In the genomic region with DNA sequence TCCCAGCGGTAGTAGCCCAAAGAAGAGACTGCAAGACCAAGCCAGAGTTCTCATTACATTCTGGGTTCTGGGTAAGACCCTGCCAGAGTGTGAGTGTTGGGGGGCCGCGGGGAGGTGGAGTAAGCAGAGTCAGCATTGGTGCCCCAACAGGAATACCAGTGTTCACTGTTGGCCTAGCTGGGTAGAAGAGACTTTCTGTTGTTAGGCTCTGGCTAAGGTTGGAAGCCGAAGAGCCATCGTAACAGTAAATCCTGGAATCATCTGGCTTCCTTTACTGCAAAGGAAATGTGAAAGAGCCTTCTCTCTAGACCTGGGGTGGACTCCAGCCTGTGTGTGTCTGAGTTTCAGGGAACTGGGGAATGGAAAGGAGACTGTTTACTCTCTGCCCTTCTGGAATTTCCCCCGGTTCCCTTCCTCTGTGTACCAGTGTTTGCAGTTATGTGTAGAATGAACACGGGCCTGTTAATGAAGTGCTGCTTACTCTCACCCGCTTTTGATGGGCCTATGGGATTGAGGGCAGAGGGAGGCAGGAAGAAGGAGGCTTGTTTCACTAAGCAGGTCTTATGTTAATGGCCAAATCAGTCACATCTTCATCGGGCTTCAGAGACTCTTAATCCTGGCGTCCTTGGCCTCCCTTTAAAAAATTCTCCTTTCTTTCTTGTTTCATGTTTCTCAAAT, we compare ENCODE assay signal across 1 cellular context.
TF ChIP-seq lines count a peak whose summit lies in the region.

No MANE protein-coding gene starts in this region.

TF ChIP-seq in HepG2, 621 proteins besides CTCF, POLR2A, EP300 and RAD21 (continued from another document and continues in another):
- TF ChIP-seq, protein P1, sequence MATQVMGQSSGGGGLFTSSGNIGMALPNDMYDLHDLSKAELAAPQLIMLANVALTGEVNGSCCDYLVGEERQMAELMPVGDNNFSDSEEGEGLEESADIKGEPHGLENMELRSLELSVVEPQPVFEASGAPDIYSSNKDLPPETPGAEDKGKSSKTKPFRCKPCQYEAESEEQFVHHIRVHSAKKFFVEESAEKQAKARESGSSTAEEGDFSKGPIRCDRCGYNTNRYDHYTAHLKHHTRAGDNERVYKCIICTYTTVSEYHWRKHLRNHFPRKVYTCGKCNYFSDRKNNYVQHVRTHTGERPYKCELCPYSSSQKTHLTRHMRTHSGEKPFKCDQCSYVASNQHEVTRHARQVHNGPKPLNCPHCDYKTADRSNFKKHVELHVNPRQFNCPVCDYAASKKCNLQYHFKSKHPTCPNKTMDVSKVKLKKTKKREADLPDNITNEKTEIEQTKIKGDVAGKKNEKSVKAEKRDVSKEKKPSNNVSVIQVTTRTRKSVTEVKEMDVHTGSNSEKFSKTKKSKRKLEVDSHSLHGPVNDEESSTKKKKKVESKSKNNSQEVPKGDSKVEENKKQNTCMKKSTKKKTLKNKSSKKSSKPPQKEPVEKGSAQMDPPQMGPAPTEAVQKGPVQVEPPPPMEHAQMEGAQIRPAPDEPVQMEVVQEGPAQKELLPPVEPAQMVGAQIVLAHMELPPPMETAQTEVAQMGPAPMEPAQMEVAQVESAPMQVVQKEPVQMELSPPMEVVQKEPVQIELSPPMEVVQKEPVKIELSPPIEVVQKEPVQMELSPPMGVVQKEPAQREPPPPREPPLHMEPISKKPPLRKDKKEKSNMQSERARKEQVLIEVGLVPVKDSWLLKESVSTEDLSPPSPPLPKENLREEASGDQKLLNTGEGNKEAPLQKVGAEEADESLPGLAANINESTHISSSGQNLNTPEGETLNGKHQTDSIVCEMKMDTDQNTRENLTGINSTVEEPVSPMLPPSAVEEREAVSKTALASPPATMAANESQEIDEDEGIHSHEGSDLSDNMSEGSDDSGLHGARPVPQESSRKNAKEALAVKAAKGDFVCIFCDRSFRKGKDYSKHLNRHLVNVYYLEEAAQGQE (IDR thresholded peaks at IDR 0.05; ENCODE audit: borderline replicate concordance in 1 of 2, low read depth in 1 of 2, low read length in 2 of 2) = peak in 1 of 2 experiments; percentile 53; a peak in 1 of 4 replicates
- no peak for TF ChIP-seq GPN1 (CRISPR knock-in tag; IDR thresholded peaks at IDR 0.05; ENCODE audit: borderline replicate concordance)
- TF ChIP-seq, protein P2, sequence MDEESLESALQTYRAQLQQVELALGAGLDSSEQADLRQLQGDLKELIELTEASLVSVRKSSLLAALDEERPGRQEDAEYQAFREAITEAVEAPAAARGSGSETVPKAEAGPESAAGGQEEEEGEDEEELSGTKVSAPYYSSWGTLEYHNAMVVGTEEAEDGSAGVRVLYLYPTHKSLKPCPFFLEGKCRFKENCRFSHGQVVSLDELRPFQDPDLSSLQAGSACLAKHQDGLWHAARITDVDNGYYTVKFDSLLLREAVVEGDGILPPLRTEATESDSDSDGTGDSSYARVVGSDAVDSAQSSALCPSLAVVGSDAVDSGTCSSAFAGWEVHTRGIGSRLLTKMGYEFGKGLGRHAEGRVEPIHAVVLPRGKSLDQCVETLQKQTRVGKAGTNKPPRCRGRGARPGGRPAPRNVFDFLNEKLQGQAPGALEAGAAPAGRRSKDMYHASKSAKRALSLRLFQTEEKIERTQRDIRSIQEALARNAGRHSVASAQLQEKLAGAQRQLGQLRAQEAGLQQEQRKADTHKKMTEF (CRISPR knock-in tag; IDR thresholded peaks at IDR 0.05) = peak; percentile 69; the same call in 1 of the 2 replicates
- TF ChIP-seq SOX13 (IDR thresholded peaks at IDR 0.05) = no peak
- peak in 1 of 2 experiments; percentile 74; a peak in 2 of 4 replicates for TF ChIP-seq SOX13 (CRISPR knock-in tag; conservative IDR thresholded peaks at IDR 0.05 in 1 of 2, IDR thresholded peaks at IDR 0.05 in 1 of 2)
- TF ChIP-seq TRIM24 (CRISPR knock-in tag; IDR thresholded peaks at IDR 0.05) = no peak
- TF ChIP-seq PHF20 (CRISPR knock-in tag; IDR thresholded peaks at IDR 0.05) = no peak
- TF ChIP-seq ZFAT (CRISPR knock-in tag; conservative IDR thresholded peaks at IDR 0.05) = no peak
- no peak for TF ChIP-seq MTA3 (CRISPR knock-in tag; IDR thresholded peaks at IDR 0.05)
- TF ChIP-seq ZSCAN9 (CRISPR knock-in tag; IDR thresholded peaks at IDR 0.05; ENCODE audit: borderline replicate concordance) = peak; percentile 79; the same call in 1 of the 2 replicates
- TF ChIP-seq MYC (CRISPR knock-in tag; IDR thresholded peaks at IDR 0.05; ENCODE audit: borderline replicate concordance) = no peak
- TF ChIP-seq YEATS2 (CRISPR knock-in tag; IDR thresholded peaks at IDR 0.05; ENCODE audit: borderline replicate concordance) = peak; percentile 47; the same call in 1 of the 2 replicates
- TF ChIP-seq SCMH1 (CRISPR knock-in tag; IDR thresholded peaks at IDR 0.05; ENCODE audit: borderline replicate concordance) = no peak
- TF ChIP-seq REPIN1 (CRISPR knock-in tag; IDR thresholded peaks at IDR 0.05; ENCODE audit: borderline replicate concordance, low read depth) = 0 out of 2 replicates have a peak, but pooled peaks have one; percentile 13
- TF ChIP-seq ZNF850 (CRISPR knock-in tag; conservative IDR thresholded peaks at IDR 0.05) = no peak
- TF ChIP-seq ERF (CRISPR knock-in tag; IDR thresholded peaks at IDR 0.05) = peak; percentile 82; the same call in 1 of the 2 replicates
- TF ChIP-seq SRY (CRISPR knock-in tag; IDR thresholded peaks at IDR 0.05) = no peak
- TF ChIP-seq, protein P3, sequence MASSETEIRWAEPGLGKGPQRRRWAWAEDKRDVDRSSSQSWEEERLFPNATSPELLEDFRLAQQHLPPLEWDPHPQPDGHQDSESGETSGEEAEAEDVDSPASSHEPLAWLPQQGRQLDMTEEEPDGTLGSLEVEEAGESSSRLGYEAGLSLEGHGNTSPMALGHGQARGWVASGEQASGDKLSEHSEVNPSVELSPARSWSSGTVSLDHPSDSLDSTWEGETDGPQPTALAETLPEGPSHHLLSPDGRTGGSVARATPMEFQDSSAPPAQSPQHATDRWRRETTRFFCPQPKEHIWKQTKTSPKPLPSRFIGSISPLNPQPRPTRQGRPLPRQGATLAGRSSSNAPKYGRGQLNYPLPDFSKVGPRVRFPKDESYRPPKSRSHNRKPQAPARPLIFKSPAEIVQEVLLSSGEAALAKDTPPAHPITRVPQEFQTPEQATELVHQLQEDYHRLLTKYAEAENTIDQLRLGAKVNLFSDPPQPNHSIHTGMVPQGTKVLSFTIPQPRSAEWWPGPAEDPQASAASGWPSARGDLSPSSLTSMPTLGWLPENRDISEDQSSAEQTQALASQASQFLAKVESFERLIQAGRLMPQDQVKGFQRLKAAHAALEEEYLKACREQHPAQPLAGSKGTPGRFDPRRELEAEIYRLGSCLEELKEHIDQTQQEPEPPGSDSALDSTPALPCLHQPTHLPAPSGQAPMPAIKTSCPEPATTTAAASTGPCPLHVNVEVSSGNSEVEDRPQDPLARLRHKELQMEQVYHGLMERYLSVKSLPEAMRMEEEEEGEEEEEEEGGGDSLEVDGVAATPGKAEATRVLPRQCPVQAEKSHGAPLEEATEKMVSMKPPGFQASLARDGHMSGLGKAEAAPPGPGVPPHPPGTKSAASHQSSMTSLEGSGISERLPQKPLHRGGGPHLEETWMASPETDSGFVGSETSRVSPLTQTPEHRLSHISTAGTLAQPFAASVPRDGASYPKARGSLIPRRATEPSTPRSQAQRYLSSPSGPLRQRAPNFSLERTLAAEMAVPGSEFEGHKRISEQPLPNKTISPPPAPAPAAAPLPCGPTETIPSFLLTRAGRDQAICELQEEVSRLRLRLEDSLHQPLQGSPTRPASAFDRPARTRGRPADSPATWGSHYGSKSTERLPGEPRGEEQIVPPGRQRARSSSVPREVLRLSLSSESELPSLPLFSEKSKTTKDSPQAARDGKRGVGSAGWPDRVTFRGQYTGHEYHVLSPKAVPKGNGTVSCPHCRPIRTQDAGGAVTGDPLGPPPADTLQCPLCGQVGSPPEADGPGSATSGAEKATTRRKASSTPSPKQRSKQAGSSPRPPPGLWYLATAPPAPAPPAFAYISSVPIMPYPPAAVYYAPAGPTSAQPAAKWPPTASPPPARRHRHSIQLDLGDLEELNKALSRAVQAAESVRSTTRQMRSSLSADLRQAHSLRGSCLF (CRISPR knock-in tag; IDR thresholded peaks at IDR 0.05; ENCODE audit: borderline replicate concordance) = no peak
- no peak for TF ChIP-seq ZNF713 (CRISPR knock-in tag; IDR thresholded peaks at IDR 0.05)
- TF ChIP-seq, protein P4, sequence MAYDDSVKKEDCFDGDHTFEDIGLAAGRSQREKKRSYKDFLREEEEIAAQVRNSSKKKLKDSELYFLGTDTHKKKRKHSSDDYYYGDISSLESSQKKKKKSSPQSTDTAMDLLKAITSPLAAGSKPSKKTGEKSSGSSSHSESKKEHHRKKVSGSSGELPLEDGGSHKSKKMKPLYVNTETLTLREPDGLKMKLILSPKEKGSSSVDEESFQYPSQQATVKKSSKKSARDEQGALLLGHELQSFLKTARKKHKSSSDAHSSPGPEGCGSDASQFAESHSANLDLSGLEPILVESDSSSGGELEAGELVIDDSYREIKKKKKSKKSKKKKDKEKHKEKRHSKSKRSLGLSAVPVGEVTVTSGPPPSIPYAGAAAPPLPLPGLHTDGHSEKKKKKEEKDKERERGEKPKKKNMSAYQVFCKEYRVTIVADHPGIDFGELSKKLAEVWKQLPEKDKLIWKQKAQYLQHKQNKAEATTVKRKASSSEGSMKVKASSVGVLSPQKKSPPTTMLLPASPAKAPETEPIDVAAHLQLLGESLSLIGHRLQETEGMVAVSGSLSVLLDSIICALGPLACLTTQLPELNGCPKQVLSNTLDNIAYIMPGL (CRISPR knock-in tag; IDR thresholded peaks at IDR 0.05; ENCODE audit: borderline replicate concordance in 1 of 2, low read depth in 1 of 2) = peak; percentile 55 to 83; a peak in 3 of 4 replicates
- no peak for TF ChIP-seq ZNF224 (CRISPR knock-in tag; IDR thresholded peaks at IDR 0.05)
- 0 out of 2 replicates have a peak, but pooled peaks have one; percentile 30 for TF ChIP-seq ZNF331 (CRISPR knock-in tag; IDR thresholded peaks at IDR 0.05)
- no peak for TF ChIP-seq ZNF136 (CRISPR knock-in tag; IDR thresholded peaks at IDR 0.05; ENCODE audit: low read depth)
- 0 out of 2 replicates have a peak, but pooled peaks have one; percentile 38 for TF ChIP-seq HMG20B (CRISPR knock-in tag; conservative IDR thresholded peaks at IDR 0.05)
- no peak for TF ChIP-seq KAT2B (IDR thresholded peaks at IDR 0.05; ENCODE audit: borderline replicate concordance, low read depth, low read length)
- no peak for TF ChIP-seq NCOR1 (IDR thresholded peaks at IDR 0.05; ENCODE audit: borderline replicate concordance, low read length)
- TF ChIP-seq, protein P5, sequence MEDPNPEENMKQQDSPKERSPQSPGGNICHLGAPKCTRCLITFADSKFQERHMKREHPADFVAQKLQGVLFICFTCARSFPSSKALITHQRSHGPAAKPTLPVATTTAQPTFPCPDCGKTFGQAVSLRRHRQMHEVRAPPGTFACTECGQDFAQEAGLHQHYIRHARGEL (CRISPR knock-in tag; IDR thresholded peaks at IDR 0.05) = no peak
- TF ChIP-seq SYNCRIP (IDR thresholded peaks at IDR 0.05; ENCODE audit: insufficient read depth, low read depth, low read length) = no peak
- TF ChIP-seq, protein P6, sequence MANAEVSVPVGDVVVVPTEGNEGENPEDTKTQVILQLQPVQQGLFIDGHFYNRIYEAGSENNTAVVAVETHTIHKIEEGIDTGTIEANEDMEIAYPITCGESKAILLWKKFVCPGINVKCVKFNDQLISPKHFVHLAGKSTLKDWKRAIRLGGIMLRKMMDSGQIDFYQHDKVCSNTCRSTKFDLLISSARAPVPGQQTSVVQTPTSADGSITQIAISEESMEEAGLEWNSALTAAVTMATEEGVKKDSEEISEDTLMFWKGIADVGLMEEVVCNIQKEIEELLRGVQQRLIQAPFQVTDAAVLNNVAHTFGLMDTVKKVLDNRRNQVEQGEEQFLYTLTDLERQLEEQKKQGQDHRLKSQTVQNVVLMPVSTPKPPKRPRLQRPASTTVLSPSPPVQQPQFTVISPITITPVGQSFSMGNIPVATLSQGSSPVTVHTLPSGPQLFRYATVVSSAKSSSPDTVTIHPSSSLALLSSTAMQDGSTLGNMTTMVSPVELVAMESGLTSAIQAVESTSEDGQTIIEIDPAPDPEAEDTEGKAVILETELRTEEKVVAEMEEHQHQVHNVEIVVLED (CRISPR knock-in tag; IDR thresholded peaks at IDR 0.05; ENCODE audit: borderline replicate concordance) = no peak
- TF ChIP-seq SRSF4 (IDR thresholded peaks at IDR 0.05; ENCODE audit: low read depth, low read length, poor library complexity, severe bottlenecking) = no peak
- TF ChIP-seq GTF2F1 (IDR thresholded peaks at IDR 0.05; ENCODE audit: low read length) = no peak
- TF ChIP-seq ZNF253 (CRISPR knock-in tag; IDR thresholded peaks at IDR 0.05; ENCODE audit: borderline replicate concordance) = no peak
- TF ChIP-seq, protein P7, sequence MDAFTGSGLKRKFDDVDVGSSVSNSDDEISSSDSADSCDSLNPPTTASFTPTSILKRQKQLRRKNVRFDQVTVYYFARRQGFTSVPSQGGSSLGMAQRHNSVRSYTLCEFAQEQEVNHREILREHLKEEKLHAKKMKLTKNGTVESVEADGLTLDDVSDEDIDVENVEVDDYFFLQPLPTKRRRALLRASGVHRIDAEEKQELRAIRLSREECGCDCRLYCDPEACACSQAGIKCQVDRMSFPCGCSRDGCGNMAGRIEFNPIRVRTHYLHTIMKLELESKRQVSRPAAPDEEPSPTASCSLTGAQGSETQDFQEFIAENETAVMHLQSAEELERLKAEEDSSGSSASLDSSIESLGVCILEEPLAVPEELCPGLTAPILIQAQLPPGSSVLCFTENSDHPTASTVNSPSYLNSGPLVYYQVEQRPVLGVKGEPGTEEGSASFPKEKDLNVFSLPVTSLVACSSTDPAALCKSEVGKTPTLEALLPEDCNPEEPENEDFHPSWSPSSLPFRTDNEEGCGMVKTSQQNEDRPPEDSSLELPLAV (CRISPR knock-in tag; conservative IDR thresholded peaks at IDR 0.05; ENCODE audit: low read depth) = no peak
- TF ChIP-seq SUZ12 (IDR thresholded peaks at IDR 0.05; ENCODE audit: low read depth, low read length) = no peak
- TF ChIP-seq PHF8 (CRISPR knock-in tag; IDR thresholded peaks at IDR 0.05) = no peak
- TF ChIP-seq RARA (CRISPR knock-in tag; IDR thresholded peaks at IDR 0.05) = peak; percentile 81
- TF ChIP-seq, protein P8, sequence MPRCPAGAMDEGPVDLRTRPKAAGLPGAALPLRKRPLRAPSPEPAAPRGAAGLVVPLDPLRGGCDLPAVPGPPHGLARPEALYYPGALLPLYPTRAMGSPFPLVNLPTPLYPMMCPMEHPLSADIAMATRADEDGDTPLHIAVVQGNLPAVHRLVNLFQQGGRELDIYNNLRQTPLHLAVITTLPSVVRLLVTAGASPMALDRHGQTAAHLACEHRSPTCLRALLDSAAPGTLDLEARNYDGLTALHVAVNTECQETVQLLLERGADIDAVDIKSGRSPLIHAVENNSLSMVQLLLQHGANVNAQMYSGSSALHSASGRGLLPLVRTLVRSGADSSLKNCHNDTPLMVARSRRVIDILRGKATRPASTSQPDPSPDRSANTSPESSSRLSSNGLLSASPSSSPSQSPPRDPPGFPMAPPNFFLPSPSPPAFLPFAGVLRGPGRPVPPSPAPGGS (CRISPR knock-in tag; IDR thresholded peaks at IDR 0.05) = no peak; the same call in 1 of the 2 replicates
